13 cellular contexts compared by ENCODE assay signal in genomic region chr13:22316494-22317025, GRCh38.
DNase-seq lines count a peak whose midpoint lies in the region; ATAC-seq and TF ChIP-seq lines count a peak whose summit lies in the region.
"Had no signal": no experiment of that assay in that cellular context is flagged by ENCODE, and none has a peak within 500 bp of the region (broad histone marks: within the 10 kb centered on the region; RNA-seq: fewer than 3 reads in every experiment).

No MANE protein-coding gene starts in this region.

- peaks cover 5% of the 10 kb centered on the region for H3K9me3 Mint-ChIP-seq in activated CD8-positive, alpha-beta T cell treated with anti-CD3 and anti-CD28 coated beads, Interleukin-2, amount 10 ng/mL, durations not matched to agents 7 days and 5 days (ENCODE audit: insufficient read depth)

- no peaks in the 10 kb centered on the region for H3K36me3 ChIP-seq in mucosa of descending colon (ENCODE audit: low read depth)
- H3K36me3 ChIP-seq: BE2C had no signal

- DNase-seq in MV-4-11 (lab: John Stamatoyannopoulos, UW), result peak; percentile 62
- DNase-seq in SKM-1 treated with dmso at 0.1 percent for 144 hours (lab: John Stamatoyannopoulos, UW; ENCODE audit: unreplicated experiment), result peak; percentile 37
- peak in 2 of 3 donors; percentile 25 to 56 for DNase-seq in mucosa of descending colon
- DNase-seq in activated CD8-positive, alpha-beta T cell treated with anti-CD3 and anti-CD28 coated beads, Interleukin-2, amount 10 ng/mL, durations not matched to agents 7 days and 5 days, result no peak
- no peak for DNase-seq in epidermal melanocyte (ENCODE audit: insufficient read length, low spot score)
- DNase-seq: BE2C; CD8-positive, alpha-beta memory T cell; DMS 273 treated with DMSO at 0.1 percent for 48 hours; GM23248 had no signal

- no peaks in the 10 kb centered on the region for H3K9me3 ChIP-seq in mucosa of descending colon
- H3K9me3 ChIP-seq: A549, BE2C had no signal

- peaks cover 2% of the 10 kb centered on the region for H3K4me1 ChIP-seq in mucosa of descending colon (ENCODE audit: low read depth)
- H3K4me1 ChIP-seq: A549, BE2C had no signal

- no peaks in the 10 kb centered on the region for H3K4me1 Mint-ChIP-seq in activated CD8-positive, alpha-beta T cell treated with anti-CD3 and anti-CD28 coated beads, Interleukin-2, amount 10 ng/mL, durations not matched to agents 7 days and 5 days (ENCODE audit: low read depth)

- CTCF ChIA-PET in activated CD8-positive, alpha-beta T cell treated with anti-CD3 and anti-CD28 coated beads, Interleukin-2, amount 10 ng/mL, durations not matched to agents 7 days and 5 days (lab: Charles Lee), result no interaction called here

- H3K4me3 Mint-ChIP-seq in activated CD8-positive, alpha-beta T cell treated with anti-CD3 and anti-CD28 coated beads, Interleukin-2, amount 10 ng/mL, durations not matched to agents 7 days and 5 days, result no peak overlapping the region
- H3K4me3 Mint-ChIP-seq: CD8-positive, alpha-beta memory T cell had no signal

- H3K27ac Mint-ChIP-seq in activated CD8-positive, alpha-beta T cell treated with anti-CD3 and anti-CD28 coated beads, Interleukin-2, amount 10 ng/mL, durations not matched to agents 7 days and 5 days, result no peak overlapping the region
- H3K27ac Mint-ChIP-seq: CD8-positive, alpha-beta memory T cell had no signal

- POLR2A ChIA-PET in activated CD8-positive, alpha-beta T cell treated with anti-CD3 and anti-CD28 coated beads, Interleukin-2, amount 10 ng/mL, durations not matched to agents 7 days and 5 days (lab: Charles Lee), result no interaction called here

- peak; percentile 64 for ATAC-seq in mucosa of descending colon
- no peak for ATAC-seq in HG03159 (IDR thresholded peaks at IDR 0.05; ENCODE audit: unreplicated experiment)
- ATAC-seq in HG02678 (IDR thresholded peaks at IDR 0.05; ENCODE audit: unreplicated experiment), result no peak
- ATAC-seq in activated CD8-positive, alpha-beta T cell treated with anti-CD3 and anti-CD28 coated beads, Interleukin-2, amount 10 ng/mL, durations not matched to agents 7 days and 5 days, result no peak
- ATAC-seq: A549, HCT116 had no signal

- no peaks in the 10 kb centered on the region for H3K27me3 Mint-ChIP-seq in activated CD8-positive, alpha-beta T cell treated with anti-CD3 and anti-CD28 coated beads, Interleukin-2, amount 10 ng/mL, durations not matched to agents 7 days and 5 days (ENCODE audit: low read depth)

- no peaks in the 10 kb centered on the region for H3K36me3 Mint-ChIP-seq in activated CD8-positive, alpha-beta T cell treated with anti-CD3 and anti-CD28 coated beads, Interleukin-2, amount 10 ng/mL, durations not matched to agents 7 days and 5 days (ENCODE audit: low read depth)

- H3K4me3 ChIP-seq in mucosa of descending colon, result no peak overlapping the region
- H3K4me3 ChIP-seq: A549, GM23248 had no signal

- intact Hi-C loops in mucosa of descending colon (cut with DNase I, micrococcal nuclease), result no loop called here

- no peak for TF ChIP-seq CTCF in mucosa of descending colon (IDR thresholded peaks at IDR 0.05)

Comparison
In these comparisons a context has a peak if more than half of its experiments do, and no peak if none do; other contexts are left out.
1. DNase-seq: peak in MV-4-11 (single experiment), SKM-1 treated with dmso at 0.1 percent for 144 hours (single experiment) and mucosa of descending colon (2 of 3); none in activated CD8-positive, alpha-beta T cell treated with anti-CD3 and anti-CD28 coated beads, Interleukin-2, amount 10 ng/mL, durations not matched to agents 7 days and 5 days (single experiment) and epidermal melanocyte (single experiment).